Comparison of ENCODE assay signal across 20 cellular contexts in genomic region chr17:28219771-28220170, GRCh38.
DNase-seq lines count a peak whose midpoint lies in the region; ATAC-seq and TF ChIP-seq lines count a peak whose summit lies in the region.
"Had no signal": no experiment of that assay in that cellular context is flagged by ENCODE, and none has a peak within 500 bp of the region (broad histone marks: within the 10 kb centered on the region; RNA-seq: fewer than 3 reads in every experiment).

No MANE protein-coding gene starts in this region.

- TF ChIP-seq CTCF in PC-3 (conservative IDR thresholded peaks at IDR 0.05; ENCODE audit: low read depth, low read length) (no peak), ovary (IDR thresholded peaks at IDR 0.05) (no peak)

- H3K4me2 ChIP-seq in PC-3 (ENCODE audit: low read length), result no peak overlapping the region
- H3K4me2 ChIP-seq: KMS-11 had no signal

- no peak for TF ChIP-seq EP300 in ovary (IDR thresholded peaks at IDR 0.05)

- no peaks in the 10 kb centered on the region for H3K36me3 ChIP-seq in PC-3 (ENCODE audit: low read depth, low read length)
- H3K36me3 ChIP-seq in ovary, result no peaks in the 10 kb centered on the region
- H3K36me3 ChIP-seq: BE2C had no signal

- peak; percentile 23 for DNase-seq in EH (ENCODE audit: low read depth)
- DNase-seq in HT1080 (ENCODE audit: low read depth), result peak; percentile 58
- DNase-seq in PC-3, result peak; percentile 62
- DNase-seq in iris pigment epithelial cell (ENCODE audit: low read depth), result peak; percentile 31
- no peak for DNase-seq in ovary
- DNase-seq in stimulated activated CD4-positive, alpha-beta T cell treated with anti-CD3 and anti-CD28 coated beads, Interleukin-1b, Interleukin-23, amount 100 ng/mL, for 48 hours, result no peak
- DNase-seq: ACHN; BE2C; C1 segment of cervical spinal cord; CD4-positive, CD25-positive, alpha-beta regulatory T cell; CD8-positive, alpha-beta memory T cell; COR-L47; DMS 273 treated with DMSO at 0.1 percent for 48 hours; DMS53; DND-41; H9 had no signal

- H3F3A ChIP-seq in PC-3 (ENCODE audit: low read length, unreplicated experiment), result no peaks in the 10 kb centered on the region

- CTCF ChIA-PET in PC-3 (lab: Charles Lee), result no interaction called here

- no peaks in the 10 kb centered on the region for H3K9me3 ChIP-seq in PC-3 (ENCODE audit: low read length)
- H3K9me3 ChIP-seq in ovary, result no peaks in the 10 kb centered on the region
- H3K9me3 ChIP-seq: BE2C had no signal

- H3K4me3 ChIP-seq in PC-3 (ENCODE audit: low read length), result no peak overlapping the region
- no peak overlapping the region for H3K4me3 ChIP-seq in ovary
- H3K4me3 ChIP-seq: GM12878 had no signal

- H3K27ac ChIP-seq in PC-3 (ENCODE audit: low read length) (no peak overlapping the region), ovary (no peak overlapping the region)
- H3K27ac ChIP-seq: KMS-11 had no signal

- POLR2A ChIA-PET in PC-3 (lab: Charles Lee; ENCODE audit: unreplicated experiment), result interaction anchor here (0.6 kb wide), 1 partner anchor 21 kb away, joined by 4 read pairs; no protein-coding TSS in a partner anchor

- H3K9ac ChIP-seq in PC-3 (ENCODE audit: low read length), result no peak overlapping the region
- H3K9ac ChIP-seq: KMS-11 had no signal

- TF ChIP-seq POLR2A in ovary (IDR thresholded peaks at IDR 0.05), result no peak

- H3K4me1 ChIP-seq in PC-3 (ENCODE audit: insufficient read depth, low read length), result peaks cover 7% of the 10 kb centered on the region
- H3K4me1 ChIP-seq in ovary (ENCODE audit: insufficient read depth), result no peaks in the 10 kb centered on the region
- H3K4me1 ChIP-seq: BE2C had no signal

- intact Hi-C loops in PC-3 (cut with micrococcal nuclease), result no loop called here
- intact Hi-C loops in ovary (cut with DNase I), result no loop called here

- H3K27me3 ChIP-seq in PC-3 (ENCODE audit: low read length) (no peaks in the 10 kb centered on the region), ovary (no peaks in the 10 kb centered on the region)
- H3K27me3 ChIP-seq: BE2C had no signal

- BruUV-seq in PC-3 (replicated peaks; lab: Mats Ljungman, UMichigan), result no TSS peak

- WGBS in ovary, 3 donors, result 89 to 95% (median 93%) methylated on average over 7 of the region's 7 CpGs

- no peak overlapping the region for H2AFZ ChIP-seq in PC-3 (ENCODE audit: low read length)

- no peaks in the 10 kb centered on the region for H4K20me1 ChIP-seq in PC-3 (ENCODE audit: low read length)

- peak; percentile 37; the same call in 1 of the 2 replicates for ATAC-seq in PC-3
- ATAC-seq in GM19324 (IDR thresholded peaks at IDR 0.05; ENCODE audit: low FRiP score, unreplicated experiment), result no peak
- no peak for ATAC-seq in GM18868 (IDR thresholded peaks at IDR 0.05; ENCODE audit: unreplicated experiment)
- ATAC-seq: GM12878 had no signal

- no peaks in the 10 kb centered on the region for H3K79me2 ChIP-seq in PC-3 (ENCODE audit: low read length)

- no peaks in the 10 kb centered on the region for H3K9me2 ChIP-seq in PC-3 (replicated peaks; ENCODE audit: low read length)

Comparison
In these comparisons a context has a peak if more than half of its experiments do, and no peak if none do; other contexts are left out.
1. DNase-seq: peak in EH (single experiment), HT1080 (single experiment), PC-3 (single experiment) and iris pigment epithelial cell (single experiment); none in ovary (0 of 5) and stimulated activated CD4-positive, alpha-beta T cell treated with anti-CD3 and anti-CD28 coated beads, Interleukin-1b, Interleukin-23, amount 100 ng/mL, for 48 hours (single experiment).